In the genomic region with DNA sequence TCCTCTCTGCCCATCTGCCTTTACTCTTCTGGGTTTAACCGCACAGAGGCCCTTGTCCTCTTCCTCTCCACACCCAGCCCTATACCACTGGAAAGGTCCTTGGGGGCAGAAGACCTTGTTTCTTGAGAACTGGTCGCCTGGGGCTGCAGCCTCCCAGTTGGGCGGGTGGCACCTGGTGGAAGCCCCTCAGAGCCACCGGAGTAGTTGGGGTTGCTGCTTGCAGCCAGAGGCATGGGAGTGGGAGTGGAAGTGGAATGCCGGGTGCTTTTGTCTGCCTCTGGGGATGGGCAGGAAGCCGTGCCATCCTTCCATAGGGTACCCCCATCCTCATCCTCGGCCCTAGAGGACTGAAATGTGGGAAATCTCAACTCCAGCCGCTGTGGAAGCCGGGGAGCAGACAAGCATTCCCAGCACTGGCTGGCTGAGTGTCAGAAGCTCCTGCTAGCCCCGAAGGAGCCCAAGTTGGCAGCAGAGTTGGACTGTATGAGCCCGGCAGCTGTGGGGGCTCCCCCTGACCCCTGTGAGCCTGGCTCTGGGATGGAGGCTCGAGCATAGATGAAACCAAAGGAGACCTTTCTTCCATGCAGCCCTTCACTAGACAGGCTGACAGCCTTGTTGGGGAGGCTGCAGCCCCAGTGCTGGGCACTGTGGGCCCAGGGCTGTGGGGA, we compare ENCODE assay signal across 10 cellular contexts. TPM values are rescaled to one million over a fixed set of nuclear protein-coding genes. Genes with fewer than 3 reads are reported as not detected.
DNase-seq lines count a peak whose midpoint lies in the region; ATAC-seq and TF ChIP-seq lines count a peak whose summit lies in the region.
"Had no signal": no experiment of that assay in that cellular context is flagged by ENCODE, and none has a peak within 500 bp of the region (broad histone marks: within the 10 kb centered on the region; RNA-seq: fewer than 3 reads in every experiment).

No MANE protein-coding gene starts in this region.

- H3K27ac Mint-ChIP-seq in T-cell (peak overlapping the region in 1 of 2 donors; percentile 89), endothelial cell (ENCODE audit: unreplicated experiment) (no peak overlapping the region)
- H3K27ac Mint-ChIP-seq in activated CD8-positive, alpha-beta T cell treated with anti-CD3 and anti-CD28 coated beads for 36 hours = no peak overlapping the region

- intact Hi-C loops in activated CD8-positive, alpha-beta T cell treated with anti-CD3 and anti-CD28 coated beads for 36 hours (cut with micrococcal nuclease) = no loop called here

- no peak for DNase-seq in activated T-cell treated with anti-CD3 and anti-CD28 coated beads, Interleukin-2, amount 50 U/mL, for 4 hours
- DNase-seq in activated T-cell treated with anti-CD3 and anti-CD28 coated beads, Interleukin-2, amount 50 U/mL, for 1 hour = no peak
- DNase-seq in T-cell (no peak), endothelial cell (ENCODE audit: low spot score) (no peak), NCI-H69 (lab: John Stamatoyannopoulos, UW) (no peak)
- no peak for DNase-seq in activated CD8-positive, alpha-beta T cell treated with anti-CD3 and anti-CD28 coated beads for 36 hours
- DNase-seq: central memory CD4-positive, alpha-beta T cell; NCI-H2227 treated with DMSO at 0.1 percent for 48 hours had no signal

- H3K36me3 ChIP-seq in skeletal muscle satellite cell (ENCODE audit: insufficient read depth, low read length) = no peaks in the 10 kb centered on the region

- H3K4me3 ChIP-seq in skeletal muscle satellite cell (ENCODE audit: low read length) = peak overlapping the region; percentile 70

- ATAC-seq in activated T-cell treated with anti-CD3 and anti-CD28 coated beads, Interleukin-2, amount 50 U/mL, for 4 hours = no peak
- no peak for ATAC-seq in T-cell (replicated peaks in 1 of 4)
- ATAC-seq in activated CD8-positive, alpha-beta T cell treated with anti-CD3 and anti-CD28 coated beads for 36 hours = no peak
- no peak for ATAC-seq in GM19467 (IDR thresholded peaks at IDR 0.05; ENCODE audit: unreplicated experiment)

- CTCF ChIA-PET in T-cell (lab: Charles Lee) = no interaction called here
- CTCF ChIA-PET in activated CD8-positive, alpha-beta T cell treated with anti-CD3 and anti-CD28 coated beads for 36 hours (lab: Charles Lee) = no interaction called here

- H3K36me3 Mint-ChIP-seq in activated T-cell treated with anti-CD3 and anti-CD28 coated beads, Interleukin-2, amount 50 U/mL, for 4 hours (ENCODE audit: insufficient read depth) = no peaks in the 10 kb centered on the region
- H3K36me3 Mint-ChIP-seq in T-cell (peaks cover 2% of the 10 kb centered on the region), endothelial cell (ENCODE audit: low read depth, unreplicated experiment) (peaks cover 5% of the 10 kb centered on the region)
- H3K36me3 Mint-ChIP-seq in activated CD8-positive, alpha-beta T cell treated with anti-CD3 and anti-CD28 coated beads for 36 hours (ENCODE audit: low read depth) = no peaks in the 10 kb centered on the region

- H3K27me3 Mint-ChIP-seq in activated T-cell treated with anti-CD3 and anti-CD28 coated beads, Interleukin-2, amount 50 U/mL, for 4 hours (ENCODE audit: low read depth) = peaks cover 72% of the 10 kb centered on the region
- peaks cover 67 to 81% of the 10 kb centered on the region in 2 donors for H3K27me3 Mint-ChIP-seq in T-cell
- H3K27me3 Mint-ChIP-seq in endothelial cell (ENCODE audit: unreplicated experiment) = peaks cover 17% of the 10 kb centered on the region
- peaks cover 58% of the 10 kb centered on the region for H3K27me3 Mint-ChIP-seq in activated CD8-positive, alpha-beta T cell treated with anti-CD3 and anti-CD28 coated beads for 36 hours

- peak overlapping the region; percentile 59 for H3K4me3 Mint-ChIP-seq in activated T-cell treated with anti-CD3 and anti-CD28 coated beads, Interleukin-2, amount 50 U/mL, for 4 hours
- H3K4me3 Mint-ChIP-seq in T-cell (peak overlapping the region; percentile 64 to 71 (median 65)), endothelial cell (ENCODE audit: unreplicated experiment) (peak overlapping the region; percentile 92)
- no peak overlapping the region for H3K4me3 Mint-ChIP-seq in activated CD8-positive, alpha-beta T cell treated with anti-CD3 and anti-CD28 coated beads for 36 hours

- no peaks in the 10 kb centered on the region for H3K9me3 Mint-ChIP-seq in activated T-cell treated with anti-CD3 and anti-CD28 coated beads, Interleukin-2, amount 50 U/mL, for 4 hours
- peaks cover 0 to 4% (median 0%) of the 10 kb centered on the region in 3 donors for H3K9me3 Mint-ChIP-seq in T-cell
- no peaks in the 10 kb centered on the region for H3K9me3 Mint-ChIP-seq in endothelial cell (ENCODE audit: unreplicated experiment)
- H3K9me3 Mint-ChIP-seq in activated CD8-positive, alpha-beta T cell treated with anti-CD3 and anti-CD28 coated beads for 36 hours = no peaks in the 10 kb centered on the region

- H3K27me3 ChIP-seq in skeletal muscle satellite cell (ENCODE audit: control insufficient read depth, insufficient read depth, low read length) = peaks cover 37% of the 10 kb centered on the region

- H3K4me2 ChIP-seq in skeletal muscle satellite cell (ENCODE audit: low read length) = peak overlapping the region; percentile 82

- H3K9me3 ChIP-seq in skeletal muscle satellite cell (replicated peaks; ENCODE audit: low read length) = no peaks in the 10 kb centered on the region

- H3K4me1 Mint-ChIP-seq in activated T-cell treated with anti-CD3 and anti-CD28 coated beads, Interleukin-2, amount 50 U/mL, for 4 hours (ENCODE audit: low read depth) = peaks cover 10% of the 10 kb centered on the region
- H3K4me1 Mint-ChIP-seq in T-cell = peaks cover 8 to 15% (median 13%) of the 10 kb centered on the region in 3 donors
- peaks cover 9% of the 10 kb centered on the region for H3K4me1 Mint-ChIP-seq in endothelial cell (ENCODE audit: unreplicated experiment)
- peaks cover 9% of the 10 kb centered on the region for H3K4me1 Mint-ChIP-seq in activated CD8-positive, alpha-beta T cell treated with anti-CD3 and anti-CD28 coated beads for 36 hours (ENCODE audit: low read depth)

- no peak for TF ChIP-seq CTCF in endothelial cell (IDR thresholded peaks at IDR 0.05; ENCODE audit: unreplicated experiment)
- TF ChIP-seq CTCF in activated CD8-positive, alpha-beta T cell treated with anti-CD3 and anti-CD28 coated beads for 36 hours (IDR thresholded peaks at IDR 0.05) = no peak

- POLR2A ChIA-PET in T-cell (lab: Charles Lee) = no interaction called here
- POLR2A ChIA-PET in activated CD8-positive, alpha-beta T cell treated with anti-CD3 and anti-CD28 coated beads for 36 hours (lab: Charles Lee) = no interaction called here

- no peak overlapping the region for H3K9ac ChIP-seq in skeletal muscle satellite cell (ENCODE audit: low read depth, low read length)

- peaks cover 11% of the 10 kb centered on the region for H3K4me1 ChIP-seq in skeletal muscle satellite cell (ENCODE audit: control insufficient read depth, insufficient read depth, low read length)

RNA-seq across cellular contexts. Expression of a gene that starts 1.2 kb away (rescaled TPM):
- total RNA-seq in activated T-cell treated with anti-CD3 and anti-CD28 coated beads, Interleukin-2, amount 50 U/mL, for 4 hours = under 1 TPM; 0.11 to 0.33 (median 0.13) TPM
- not detected for total RNA-seq in T-cell
- 1.6 TPM for total RNA-seq in endothelial cell (ENCODE audit: unreplicated experiment)
- total RNA-seq in skeletal muscle satellite cell (2012; rRNA removed) = 0.51 and 1.1 TPM in 2 replicates
- not detected for total RNA-seq in activated CD8-positive, alpha-beta T cell treated with anti-CD3 and anti-CD28 coated beads for 36 hours
